ENCODE assay signal across 8 cellular contexts in the genomic region with DNA sequence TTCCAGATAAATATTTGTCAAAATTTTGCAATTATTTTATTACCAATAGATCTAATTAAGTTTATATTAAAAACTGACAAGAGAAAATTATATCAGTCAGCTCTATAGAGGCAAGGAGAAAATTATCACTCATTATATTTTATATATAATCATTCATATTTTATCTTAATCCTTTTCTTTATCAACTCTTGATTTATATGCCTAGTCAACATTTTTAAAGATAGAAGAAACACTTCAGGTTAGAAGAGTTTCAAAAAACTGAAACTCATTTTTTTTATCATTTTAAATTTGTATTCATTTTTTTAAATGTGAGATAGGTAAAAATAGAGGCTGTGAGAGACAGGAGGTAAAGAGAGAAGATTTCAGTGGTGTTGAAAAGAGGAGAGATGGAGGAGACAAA.
"Had no signal": no experiment of that assay in that cellular context is flagged by ENCODE, and none has a peak within 500 bp of the region (broad histone marks: within the 10 kb centered on the region; RNA-seq: fewer than 3 reads in every experiment).

No MANE protein-coding gene starts in this region.

- H3K4me3 Mint-ChIP-seq: HFFc6 had no signal

- H3K9me3 ChIP-seq: HAP-1 had no signal

- H3K27ac Mint-ChIP-seq: HFFc6 had no signal

- H3K4me3 ChIP-seq: HAP-1 had no signal

- H3K36me3 ChIP-seq: HAP-1 had no signal

- FAIRE-seq: HTR-8/SVneo had no signal

- H3K9me3 Mint-ChIP-seq: HFFc6 had no signal

- DNase-seq: GOT3, H7, HFFc6, IMR-90, KBM-7 had no signal

- ATAC-seq: HCT116 had no signal
